Comparison of ENCODE assay signal across 8 cellular contexts in genomic region chr20:50460608-50461268, GRCh38. TPM values are rescaled to one million over a fixed set of nuclear protein-coding genes. Genes with fewer than 3 reads are reported as not detected.
DNase-seq lines count a peak whose midpoint lies in the region; ATAC-seq and TF ChIP-seq lines count a peak whose summit lies in the region.

No MANE protein-coding gene starts in this region.

- no peaks in the 10 kb centered on the region for H3K36me3 Mint-ChIP-seq in endothelial cell (ENCODE audit: low read depth, unreplicated experiment)

- no peaks in the 10 kb centered on the region for H3K4me1 Mint-ChIP-seq in endothelial cell (ENCODE audit: unreplicated experiment)

- H3K27me3 Mint-ChIP-seq in endothelial cell (ENCODE audit: unreplicated experiment), result no peaks in the 10 kb centered on the region

- H3K9me3 Mint-ChIP-seq in endothelial cell (ENCODE audit: unreplicated experiment), result no peaks in the 10 kb centered on the region

- peak; percentile 52 for ATAC-seq in HG03280 (IDR thresholded peaks at IDR 0.05; ENCODE audit: unreplicated experiment)
- ATAC-seq in GM18870 (IDR thresholded peaks at IDR 0.05; ENCODE audit: unreplicated experiment), result no peak

- H3K27ac Mint-ChIP-seq in endothelial cell (ENCODE audit: unreplicated experiment), result no peak overlapping the region

- no peak overlapping the region for H3K4me3 Mint-ChIP-seq in endothelial cell (ENCODE audit: unreplicated experiment)

- DNase-seq in ELF-1 (ENCODE audit: low read depth, low spot score), result peak; percentile 96
- DNase-seq in NOMO-1 treated with DMSO at 0.1 percent for 48 hours (lab: John Stamatoyannopoulos, UW; ENCODE audit: unreplicated experiment), result peak; percentile 56
- DNase-seq in activated CD8-positive, alpha-beta memory T cell treated with anti-CD3 and anti-CD28 coated beads for 48 hours (ENCODE audit: low read depth in 2 of 3, low spot score in 2 of 3), result peak; percentile 44 to 93 (median 88)
- peak; percentile 96 for DNase-seq in endothelial cell (ENCODE audit: low spot score)
- peak; percentile 90 for DNase-seq in myocyte (ENCODE audit: low read depth)
- DNase-seq in stimulated activated CD8-positive, alpha-beta memory T cell treated with anti-CD3 and anti-CD28 coated beads, Interleukin-4, amount 100 ng/mL, for 48 hours, result peak; percentile 95

- TF ChIP-seq CTCF in endothelial cell (IDR thresholded peaks at IDR 0.05; ENCODE audit: unreplicated experiment), result peak; percentile 92

RNA-seq across cellular contexts. Expression of gene PTPN1, which starts 49.4 kb away (rescaled TPM):
- total RNA-seq in endothelial cell (ENCODE audit: unreplicated experiment), result 46.0 TPM
- total RNA-seq in myocyte, result 32.4 and 35.4 TPM in 2 replicates
- 31.6 TPM for polyA plus RNA-seq in myocyte (2012)
